Comparison of ENCODE assay signal across 14 cellular contexts in genomic region chr17:80901319-80901718, GRCh38.
DNase-seq lines count a peak whose midpoint lies in the region; ATAC-seq and TF ChIP-seq lines count a peak whose summit lies in the region.
"Had no signal": no experiment of that assay in that cellular context is flagged by ENCODE, and none has a peak within 500 bp of the region (broad histone marks: within the 10 kb centered on the region; RNA-seq: fewer than 3 reads in every experiment).

No MANE protein-coding gene starts in this region.

- TF ChIP-seq CTCF in Calu3 (IDR thresholded peaks at IDR 0.05; ENCODE audit: unreplicated experiment) (no peak), A673 (conservative IDR thresholded peaks at IDR 0.05; ENCODE audit: low read depth, low read length) (no peak)

- H3K27me3 ChIP-seq in A673 (replicated peaks; ENCODE audit: insufficient read depth, low read depth, low read length, poor library complexity): no peaks in the 10 kb centered on the region
- H3K27me3 ChIP-seq: gastroesophageal sphincter, tibial nerve had no signal

- no peaks in the 10 kb centered on the region for H3K36me3 ChIP-seq in A673 (ENCODE audit: insufficient read depth, low read length, poor library complexity, severe bottlenecking)

- H3K36me3 Mint-ChIP-seq in Calu3 (ENCODE audit: insufficient read depth, unreplicated experiment): peaks cover 17% of the 10 kb centered on the region
- peaks cover 11% of the 10 kb centered on the region for H3K36me3 Mint-ChIP-seq in activated naive CD8-positive, alpha-beta T cell

- CTCF ChIA-PET in Calu3 (lab: Charles Lee): no interaction called here
- CTCF ChIA-PET in A673 (lab: Charles Lee): interaction anchor here (0.6 kb wide), 1 partner anchor 96 kb away, joined by 4 read pairs; no protein-coding TSS in a partner anchor

- POLR2A ChIA-PET in A673 (lab: Charles Lee; ENCODE audit: low non-redundant PET): no interaction called here

- intact Hi-C loops in Calu3 (cut with micrococcal nuclease; ENCODE audit: unreplicated experiment) (no loop called here), left colon (cut with DNase I, micrococcal nuclease) (no loop called here), A673 (cut with micrococcal nuclease; ENCODE audit: unreplicated experiment) (loop anchor here (5.0 kb wide), 1 partner anchor 474 kb away; no protein-coding TSS in a partner anchor)

- no peaks in the 10 kb centered on the region for H3K9me3 Mint-ChIP-seq in Calu3 (ENCODE audit: low read depth, unreplicated experiment)
- no peaks in the 10 kb centered on the region for H3K9me3 Mint-ChIP-seq in activated naive CD8-positive, alpha-beta T cell (ENCODE audit: low read depth)
- H3K9me3 Mint-ChIP-seq: CD4-positive, CD25-positive, alpha-beta regulatory T cell had no signal

- no peak overlapping the region for H3K4me3 Mint-ChIP-seq in Calu3 (ENCODE audit: low read depth, unreplicated experiment)
- H3K4me3 Mint-ChIP-seq in activated naive CD8-positive, alpha-beta T cell: no peak overlapping the region

- no peak overlapping the region for H3K27ac ChIP-seq in A673 (ENCODE audit: low read depth, low read length, poor library complexity, severe bottlenecking)
- H3K27ac ChIP-seq: gastroesophageal sphincter, tibial nerve had no signal

- no peaks in the 10 kb centered on the region for H3K27me3 Mint-ChIP-seq in Calu3 (ENCODE audit: unreplicated experiment)
- no peaks in the 10 kb centered on the region for H3K27me3 Mint-ChIP-seq in activated naive CD8-positive, alpha-beta T cell
- H3K27me3 Mint-ChIP-seq: CD4-positive, CD25-positive, alpha-beta regulatory T cell had no signal

- no peak overlapping the region for H3K4me3 ChIP-seq in A673 (ENCODE audit: low read depth, low read length, poor library complexity, severe bottlenecking)
- H3K4me3 ChIP-seq: gastroesophageal sphincter, tibial nerve had no signal

- BruUV-seq in Calu3 (replicated peaks; lab: Mats Ljungman, UMichigan): no TSS peak
- BruUV-seq in A673 (replicated peaks; lab: Mats Ljungman, UMichigan): no TSS peak

- H3K9me3 ChIP-seq in A673 (ENCODE audit: low read depth, low read length, poor library complexity, severe bottlenecking): no peaks in the 10 kb centered on the region
- H3K9me3 ChIP-seq: gastroesophageal sphincter, tibial nerve had no signal

- H3K4me1 Mint-ChIP-seq in Calu3 (ENCODE audit: low read depth, unreplicated experiment): peaks cover 9% of the 10 kb centered on the region
- peaks cover 21% of the 10 kb centered on the region for H3K4me1 Mint-ChIP-seq in activated naive CD8-positive, alpha-beta T cell (ENCODE audit: low read depth)

- DNase-seq in Calu3: peak; percentile 9
- no peak for DNase-seq in left colon
- DNase-seq in A673 (ENCODE audit: low spot score): no peak
- no peak for DNase-seq in retina
- DNase-seq in stimulated activated CD4-positive, alpha-beta T cell treated with anti-CD3 and anti-CD28 coated beads, Interleukin-12 subunit alpha, Interleukin-12 subunit beta, amount 100 ng/mL, for 4 hours: no peak
- DNase-seq: activated T-cell treated with anti-CD3 and anti-CD28 coated beads, Interleukin-2, amount 50 U/mL, for 1 hour; NCI-H1092 had no signal

- H3K4me1 ChIP-seq in A673 (ENCODE audit: insufficient read depth, low read length, poor library complexity, severe bottlenecking): no peaks in the 10 kb centered on the region
- H3K4me1 ChIP-seq: gastroesophageal sphincter, tibial nerve had no signal

- no peak overlapping the region for H3K27ac Mint-ChIP-seq in Calu3 (ENCODE audit: unreplicated experiment)
- peak overlapping the region; percentile 34 for H3K27ac Mint-ChIP-seq in activated naive CD8-positive, alpha-beta T cell

- peak; percentile 54 for ATAC-seq in HG02610 (IDR thresholded peaks at IDR 0.05; ENCODE audit: unreplicated experiment)
- ATAC-seq in left colon: peak; percentile 24
- no peak for ATAC-seq in GM18867 (IDR thresholded peaks at IDR 0.05; ENCODE audit: unreplicated experiment)
- ATAC-seq: gastroesophageal sphincter, left lobe of liver had no signal
